ENCODE assay signal across 23 cellular contexts in the genomic region with DNA sequence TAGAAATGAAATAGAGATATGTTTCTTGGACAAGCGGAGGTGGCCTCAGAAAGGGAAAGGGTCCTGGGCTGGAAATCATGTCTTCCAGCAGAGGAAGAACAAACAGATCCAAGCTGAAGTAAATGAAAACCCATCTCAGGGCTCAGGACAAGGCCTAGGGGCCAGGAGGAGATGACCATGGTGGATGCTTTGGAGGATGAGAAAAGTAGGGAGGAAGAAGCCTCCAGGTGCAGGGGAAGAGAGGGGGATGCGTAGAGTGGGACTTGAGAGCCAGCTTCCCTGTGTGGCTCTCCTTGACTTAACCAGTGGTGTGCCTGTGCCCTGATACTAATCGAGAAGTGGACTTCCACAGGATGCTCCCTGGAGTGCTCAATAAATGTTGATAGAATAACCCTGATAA.
"Had no signal": no experiment of that assay in that cellular context is flagged by ENCODE, and none has a peak within 500 bp of the region (broad histone marks: within the 10 kb centered on the region; RNA-seq: fewer than 3 reads in every experiment).

No MANE protein-coding gene starts in this region.

- H3K27me3 ChIP-seq: ascending aorta had no signal

- H3K36me3 Mint-ChIP-seq: brain had no signal

- DNase-seq: activated CD4-positive, alpha-beta memory T cell treated with anti-CD3 and anti-CD28 coated beads for 36 hours; activated CD4-positive, alpha-beta T cell treated with anti-CD3 and anti-CD28 coated beads, Interleukin-2, amount 10 ng/mL, durations not matched to agents 7 days and 5 days; activated CD4-positive, CD25-positive, alpha-beta regulatory T cell; activated effector memory CD4-positive, alpha-beta T cell treated with anti-CD3 and anti-CD28 coated beads, Interleukin-2, amount 50 U/mL, for 16 hours; activated naive CD4-positive, alpha-beta T cell treated with Interleukin-2 at 50 U/mL for 16 hours; activated naive CD8-positive, alpha-beta T cell treated with anti-CD3 and anti-CD28 coated beads, Interleukin-2, amount 50 U/mL, for 24 hours; activated T-cell treated with anti-CD3 and anti-CD28 coated beads, Interleukin-2, amount 50 U/mL, for 4 hours; amniotic stem cell; NCI-H1092 treated with DMSO at 0.1 percent for 48 hours; NCI-H1417 treated with DMSO at 0.1 percent for 48 hours; NCI-H1694; NCI-H2029; NCI-H345; NCI-H510A; NCI-H526 treated with DMSO at 0.1 percent for 48 hours; NCI-H82; SIG-M5; T-helper 1 cell had no signal

- H3K9ac ChIP-seq: KMS-11 had no signal

- H3K27ac Mint-ChIP-seq: activated CD4-positive, alpha-beta memory T cell treated with anti-CD3 and anti-CD28 coated beads for 36 hours; activated CD4-positive, alpha-beta T cell treated with anti-CD3 and anti-CD28 coated beads, Interleukin-2, amount 10 ng/mL, durations not matched to agents 7 days and 5 days; activated naive CD4-positive, alpha-beta T cell treated with anti-CD3 and anti-CD28 coated beads, Interleukin-2, amount 50 U/mL, for 72 hours; activated naive CD8-positive, alpha-beta T cell treated with anti-CD3 and anti-CD28 coated beads, Interleukin-2, amount 50 U/mL, for 24 hours; brain had no signal

- H3K4me1 ChIP-seq: ascending aorta had no signal

- H3K4me3 ChIP-seq: ascending aorta had no signal

- H3K27ac ChIP-seq: ascending aorta, KMS-11, VCaP had no signal

- H3K36me3 ChIP-seq: ascending aorta had no signal

- H3K4me3 Mint-ChIP-seq: activated CD4-positive, alpha-beta memory T cell treated with anti-CD3 and anti-CD28 coated beads for 36 hours; activated CD4-positive, alpha-beta T cell treated with anti-CD3 and anti-CD28 coated beads, Interleukin-2, amount 10 ng/mL, durations not matched to agents 7 days and 5 days; activated naive CD8-positive, alpha-beta T cell treated with anti-CD3 and anti-CD28 coated beads, Interleukin-2, amount 50 U/mL, for 24 hours; activated T-cell treated with anti-CD3 and anti-CD28 coated beads, Interleukin-2, amount 50 U/mL, for 4 hours; brain had no signal

- ATAC-seq: activated naive CD4-positive, alpha-beta T cell treated with anti-CD3 and anti-CD28 coated beads, Interleukin-2, amount 50 U/mL, for 72 hours; activated naive CD8-positive, alpha-beta T cell treated with anti-CD3 and anti-CD28 coated beads, Interleukin-2, amount 50 U/mL, for 24 hours; activated T-cell treated with anti-CD3 and anti-CD28 coated beads, Interleukin-2, amount 50 U/mL, for 4 hours had no signal

- H3K4me1 Mint-ChIP-seq: brain had no signal
